Comparison of ENCODE assay signal across 14 cellular contexts in the genomic region with DNA sequence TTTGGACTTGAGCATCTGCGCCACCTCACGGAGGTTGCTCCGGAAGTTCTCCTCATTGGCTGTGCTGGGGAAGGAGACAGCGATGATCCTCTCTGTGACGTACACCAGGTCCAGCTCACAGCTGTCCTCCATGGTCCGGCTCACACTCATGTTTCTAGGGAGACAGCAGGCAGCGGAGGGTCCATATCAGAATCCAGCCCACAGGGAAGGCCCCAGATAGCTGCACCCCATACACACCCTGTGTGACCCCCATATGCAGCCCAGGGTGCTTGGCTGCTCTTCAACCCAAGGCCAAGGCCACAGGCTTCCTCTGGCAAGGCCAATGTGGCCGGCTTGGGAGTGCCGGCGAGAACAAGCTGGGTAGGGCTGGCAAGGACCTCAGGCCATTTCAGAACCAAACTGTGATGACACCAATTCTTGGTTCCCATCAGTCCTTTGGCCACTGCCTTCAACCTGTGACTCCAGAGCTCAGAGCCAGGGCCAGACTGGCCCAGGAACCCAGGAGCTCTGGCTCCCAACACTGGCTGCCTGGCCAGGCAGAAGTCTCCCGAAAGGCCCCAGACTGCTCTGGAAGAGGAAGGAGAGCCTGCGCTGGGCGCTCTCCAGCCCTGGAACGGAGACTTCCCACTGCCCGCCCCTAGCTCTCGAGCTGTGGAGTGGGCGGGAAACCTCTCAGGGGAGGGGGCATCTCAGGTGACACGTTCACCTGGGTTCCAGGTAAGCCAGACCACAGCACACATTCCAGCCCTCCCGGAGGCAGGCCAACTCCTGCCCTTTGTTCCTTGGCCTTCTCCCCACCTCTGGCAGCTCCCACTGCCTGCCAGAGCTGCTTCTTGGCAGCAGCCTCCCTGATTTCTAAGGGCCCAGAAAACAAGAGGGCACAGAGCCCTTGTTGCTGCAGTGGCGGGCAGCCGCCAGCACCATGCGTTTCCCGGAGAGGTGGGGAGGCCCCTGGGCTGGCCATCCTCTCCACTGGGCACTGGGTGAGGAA.
A peak's percentile ranks its signal among the peaks of the same experiment; 100 is the strongest.
DNase-seq lines count a peak whose midpoint lies in the region; ATAC-seq and TF ChIP-seq lines count a peak whose summit lies in the region.
"Had no signal": no experiment of that assay in that cellular context is flagged by ENCODE, and none has a peak within 500 bp of the region (broad histone marks: within the 10 kb centered on the region; RNA-seq: fewer than 3 reads in every experiment).

No MANE protein-coding gene starts in this region.

- no peaks in the 10 kb centered on the region for H3K27me3 ChIP-seq in adrenal gland
- H3K27me3 ChIP-seq in upper lobe of left lung = no peaks in the 10 kb centered on the region

- peaks cover 11% of the 10 kb centered on the region for H3K27me3 Mint-ChIP-seq in endothelial cell (ENCODE audit: unreplicated experiment)

- no peak for TF ChIP-seq CTCF in adrenal gland (IDR thresholded peaks at IDR 0.05)
- TF ChIP-seq CTCF in upper lobe of left lung (IDR thresholded peaks at IDR 0.05) = peak in 1 of 6 experiments; percentile 31
- TF ChIP-seq CTCF in endothelial cell (IDR thresholded peaks at IDR 0.05; ENCODE audit: unreplicated experiment) = no peak
- no peak for TF ChIP-seq CTCF in GM13977 (IDR thresholded peaks at IDR 0.05; ENCODE audit: extremely low read depth, insufficient read depth, missing control alignments)

- TF ChIP-seq POLR2A in adrenal gland (IDR thresholded peaks at IDR 0.05) = no peak
- peak in 2 of 4 donors; percentile 13 to 43 for TF ChIP-seq POLR2A in upper lobe of left lung (IDR thresholded peaks at IDR 0.05)
- TF ChIP-seq POLR2A in GM18505 (IDR thresholded peaks at IDR 0.05; ENCODE audit: borderline replicate concordance, extremely low read depth, insufficient read depth, insufficient read length) = no peak

- H3K4me3 Mint-ChIP-seq in endothelial cell (ENCODE audit: unreplicated experiment) = no peak overlapping the region
- H3K4me3 Mint-ChIP-seq: activated T-cell treated with anti-CD3 and anti-CD28 coated beads, Interleukin-2, amount 50 U/mL, for 4 hours; WTC11 had no signal

- no peaks in the 10 kb centered on the region for H3K9me3 ChIP-seq in adrenal gland (replicated peaks in 1 of 3)
- H3K9me3 ChIP-seq in upper lobe of left lung = no peaks in the 10 kb centered on the region

- peaks cover 4% of the 10 kb centered on the region for H3K36me3 Mint-ChIP-seq in endothelial cell (ENCODE audit: low read depth, unreplicated experiment)
- H3K36me3 Mint-ChIP-seq: WTC11 had no signal

- H3K4me1 Mint-ChIP-seq in endothelial cell (ENCODE audit: unreplicated experiment) = peaks cover 4% of the 10 kb centered on the region

- 50 to 62% (median 55%) methylated on average over 9 to 23 of the region's 23 CpGs for WGBS in adrenal gland, 4 donors
- WGBS in upper lobe of left lung, 2 donors = 64 to 65% methylated on average over 11 to 23 of the region's 23 CpGs

- peaks cover 0 to 77% of the 10 kb centered on the region in 2 donors for H3K36me3 ChIP-seq in adrenal gland (replicated peaks in 1 of 2)
- peaks cover 30 to 69% (median 58%) of the 10 kb centered on the region in 4 donors for H3K36me3 ChIP-seq in upper lobe of left lung

- no peak overlapping the region for H3K27ac Mint-ChIP-seq in endothelial cell (ENCODE audit: unreplicated experiment)
- H3K27ac Mint-ChIP-seq: WTC11 had no signal

- ATAC-seq in Right ventricle myocardium superior (ENCODE audit: poor library complexity) (peak; percentile 47), upper lobe of left lung (ENCODE audit: low FRiP score in 2 of 2) (peak; percentile 9 to 75), GM18505 (IDR thresholded peaks at IDR 0.05; ENCODE audit: unreplicated experiment) (no peak)
- ATAC-seq: activated T-cell treated with anti-CD3 and anti-CD28 coated beads, Interleukin-2, amount 50 U/mL, for 4 hours had no signal

- no peak overlapping the region for H3K4me3 ChIP-seq in adrenal gland
- H3K4me3 ChIP-seq in upper lobe of left lung = peak overlapping the region in 3 of 4 donors; percentile 29 to 46 (median 35)

- DNase-seq in adrenal gland (peak in 4 of 7 donors; percentile 54 to 63 (median 56)), Right ventricle myocardium superior (peak; percentile 77), nucleus accumbens (lab: John Stamatoyannopoulos, UW) (peak in 44 of 56 donors; percentile 13 to 82 (median 52)), upper lobe of left lung (peak; percentile 80 to 91), NCI-H748 treated with DMSO at 0.1 percent for 48 hours (lab: John Stamatoyannopoulos, UW) (no peak), endothelial cell (ENCODE audit: low spot score) (no peak), GM13977 (ENCODE audit: low spot score) (no peak)
- DNase-seq: activated T-cell treated with anti-CD3 and anti-CD28 coated beads, Interleukin-2, amount 50 U/mL, for 4 hours; cerebellar nuclear complex; NCI-H2081; RPMI8226; stimulated activated naive CD4-positive, alpha-beta T cell treated with Interleukin-2 at 50 U/mL for 16 hours had no signal

- peak in 1 of 4 donors; percentile 93 for TF ChIP-seq EP300 in upper lobe of left lung (IDR thresholded peaks at IDR 0.05)

- H3K27ac ChIP-seq in adrenal gland (peak overlapping the region; percentile 27 to 98 (median 88)), upper lobe of left lung (peak overlapping the region; percentile 89 to 95 (median 90))

- H3K4me1 ChIP-seq in adrenal gland (replicated peaks in 1 of 2) = peaks cover 44 to 59% of the 10 kb centered on the region in 2 donors
- peaks cover 58 to 85% (median 66%) of the 10 kb centered on the region in 4 donors for H3K4me1 ChIP-seq in upper lobe of left lung

- in situ Hi-C loops in GM13977 (cut with MboI; ENCODE audit: low pct_unique_long_range_greater_than_20kb, low sequenced_read_pairs, unreplicated experiment) = no loop called here

- no peaks in the 10 kb centered on the region for H3K9me3 Mint-ChIP-seq in endothelial cell (ENCODE audit: unreplicated experiment)
- H3K9me3 Mint-ChIP-seq: activated T-cell treated with anti-CD3 and anti-CD28 coated beads, Interleukin-2, amount 50 U/mL, for 4 hours; WTC11 had no signal

- intact Hi-C loops in adrenal gland (cut with DNase I) (loop anchor here in 1 of 2 donors (5.0 kb wide), 1 partner anchor 89 kb away; no protein-coding TSS in a partner anchor), Right ventricle myocardium superior (cut with DNase I) (no loop called here)

Comparison
In these comparisons a context has a peak if more than half of its experiments do, and no peak if none do; other contexts are left out.
1. DNase-seq: peak in adrenal gland (4 of 7), Right ventricle myocardium superior (single experiment), nucleus accumbens (44 of 56) and upper lobe of left lung (2 of 2); none in NCI-H748 treated with DMSO at 0.1 percent for 48 hours (single experiment), endothelial cell (single experiment) and GM13977 (single experiment).
2. H3K4me3 ChIP-seq: peak in upper lobe of left lung (3 of 4); none in adrenal gland (0 of 4).